Comparison of ENCODE assay signal across 1 cellular context in the genomic region with DNA sequence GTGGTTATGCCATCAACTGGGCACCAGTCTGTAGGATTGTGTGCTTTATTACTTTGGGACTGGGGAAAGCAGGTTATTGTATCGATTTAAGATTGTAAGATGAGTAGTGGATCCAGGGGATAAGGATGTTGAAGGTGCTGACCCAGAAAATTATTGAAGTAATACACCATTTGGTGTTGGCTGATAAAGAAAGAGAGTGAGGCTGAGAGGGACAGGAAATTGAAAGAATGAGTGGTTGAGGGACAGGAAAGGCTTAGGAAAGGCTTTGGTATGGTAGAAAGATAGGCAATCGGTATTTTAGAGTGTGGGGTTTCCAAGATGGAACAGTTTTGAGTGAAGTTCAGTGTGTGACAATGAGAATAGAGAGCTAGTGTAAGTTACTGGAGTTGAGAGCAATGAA.
TF ChIP-seq lines count a peak whose summit lies in the region.

No MANE protein-coding gene starts in this region.

TF ChIP-seq in GM23338, 12 proteins besides CTCF, POLR2A, EP300 and RAD21 (continued from another document):
- TF ChIP-seq, protein P1, sequence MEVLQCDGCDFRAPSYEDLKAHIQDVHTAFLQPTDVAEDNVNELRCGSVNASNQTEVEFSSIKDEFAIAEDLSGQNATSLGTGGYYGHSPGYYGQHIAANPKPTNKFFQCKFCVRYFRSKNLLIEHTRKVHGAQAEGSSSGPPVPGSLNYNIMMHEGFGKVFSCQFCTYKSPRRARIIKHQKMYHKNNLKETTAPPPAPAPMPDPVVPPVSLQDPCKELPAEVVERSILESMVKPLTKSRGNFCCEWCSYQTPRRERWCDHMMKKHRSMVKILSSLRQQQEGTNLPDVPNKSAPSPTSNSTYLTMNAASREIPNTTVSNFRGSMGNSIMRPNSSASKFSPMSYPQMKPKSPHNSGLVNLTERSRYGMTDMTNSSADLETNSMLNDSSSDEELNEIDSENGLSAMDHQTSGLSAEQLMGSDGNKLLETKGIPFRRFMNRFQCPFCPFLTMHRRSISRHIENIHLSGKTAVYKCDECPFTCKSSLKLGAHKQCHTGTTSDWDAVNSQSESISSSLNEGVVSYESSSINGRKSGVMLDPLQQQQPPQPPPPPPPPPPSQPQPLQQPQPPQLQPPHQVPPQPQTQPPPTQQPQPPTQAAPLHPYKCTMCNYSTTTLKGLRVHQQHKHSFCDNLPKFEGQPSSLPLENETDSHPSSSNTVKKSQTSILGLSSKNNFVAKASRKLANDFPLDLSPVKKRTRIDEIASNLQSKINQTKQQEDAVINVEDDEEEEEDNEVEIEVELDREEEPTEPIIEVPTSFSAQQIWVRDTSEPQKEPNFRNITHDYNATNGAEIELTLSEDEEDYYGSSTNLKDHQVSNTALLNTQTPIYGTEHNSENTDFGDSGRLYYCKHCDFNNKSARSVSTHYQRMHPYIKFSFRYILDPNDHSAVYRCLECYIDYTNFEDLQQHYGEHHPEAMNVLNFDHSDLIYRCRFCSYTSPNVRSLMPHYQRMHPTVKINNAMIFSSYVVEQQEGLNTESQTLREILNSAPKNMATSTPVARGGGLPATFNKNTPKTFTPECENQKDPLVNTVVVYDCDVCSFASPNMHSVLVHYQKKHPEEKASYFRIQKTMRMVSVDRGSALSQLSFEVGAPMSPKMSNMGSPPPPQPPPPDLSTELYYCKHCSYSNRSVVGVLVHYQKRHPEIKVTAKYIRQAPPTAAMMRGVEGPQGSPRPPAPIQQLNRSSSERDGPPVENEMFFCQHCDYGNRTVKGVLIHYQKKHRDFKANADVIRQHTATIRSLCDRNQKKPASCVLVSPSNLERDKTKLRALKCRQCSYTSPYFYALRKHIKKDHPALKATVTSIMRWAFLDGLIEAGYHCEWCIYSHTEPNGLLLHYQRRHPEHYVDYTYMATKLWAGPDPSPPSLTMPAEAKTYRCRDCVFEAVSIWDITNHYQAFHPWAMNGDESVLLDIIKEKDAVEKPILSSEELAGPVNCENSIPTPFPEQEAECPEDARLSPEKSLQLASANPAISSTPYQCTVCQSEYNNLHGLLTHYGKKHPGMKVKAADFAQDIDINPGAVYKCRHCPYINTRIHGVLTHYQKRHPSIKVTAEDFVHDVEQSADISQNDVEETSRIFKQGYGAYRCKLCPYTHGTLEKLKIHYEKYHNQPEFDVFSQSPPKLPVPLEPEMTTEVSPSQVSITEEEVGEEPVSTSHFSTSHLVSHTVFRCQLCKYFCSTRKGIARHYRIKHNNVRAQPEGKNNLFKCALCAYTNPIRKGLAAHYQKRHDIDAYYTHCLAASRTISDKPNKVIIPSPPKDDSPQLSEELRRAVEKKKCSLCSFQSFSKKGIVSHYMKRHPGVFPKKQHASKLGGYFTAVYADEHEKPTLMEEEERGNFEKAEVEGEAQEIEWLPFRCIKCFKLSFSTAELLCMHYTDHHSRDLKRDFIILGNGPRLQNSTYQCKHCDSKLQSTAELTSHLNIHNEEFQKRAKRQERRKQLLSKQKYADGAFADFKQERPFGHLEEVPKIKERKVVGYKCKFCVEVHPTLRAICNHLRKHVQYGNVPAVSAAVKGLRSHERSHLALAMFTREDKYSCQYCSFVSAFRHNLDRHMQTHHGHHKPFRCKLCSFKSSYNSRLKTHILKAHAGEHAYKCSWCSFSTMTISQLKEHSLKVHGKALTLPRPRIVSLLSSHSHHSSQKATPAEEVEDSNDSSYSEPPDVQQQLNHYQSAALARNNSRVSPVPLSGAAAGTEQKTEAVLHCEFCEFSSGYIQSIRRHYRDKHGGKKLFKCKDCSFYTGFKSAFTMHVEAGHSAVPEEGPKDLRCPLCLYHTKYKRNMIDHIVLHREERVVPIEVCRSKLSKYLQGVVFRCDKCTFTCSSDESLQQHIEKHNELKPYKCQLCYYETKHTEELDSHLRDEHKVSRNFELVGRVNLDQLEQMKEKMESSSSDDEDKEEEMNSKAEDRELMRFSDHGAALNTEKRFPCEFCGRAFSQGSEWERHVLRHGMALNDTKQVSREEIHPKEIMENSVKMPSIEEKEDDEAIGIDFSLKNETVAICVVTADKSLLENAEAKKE (CRISPR knock-in tag; IDR thresholded peaks at IDR 0.05): no peak
- TF ChIP-seq EZH2phosphoT487 (IDR thresholded peaks at IDR 0.05; ENCODE audit: unreplicated experiment): no peak
